In genomic region chr9:136849960-136850865, GRCh38 we compare ENCODE assay signal across 2 cellular contexts.
TF ChIP-seq lines count a peak whose summit lies in the region.

No MANE protein-coding gene starts in this region.

TF ChIP-seq in SK-N-SH, 30 proteins besides CTCF, POLR2A, EP300 and RAD21 (continued from another document):
- TF ChIP-seq REST (IDR thresholded peaks at IDR 0.05; ENCODE audit: low read depth, low read length) = no peak
- no peak for TF ChIP-seq JUND (IDR thresholded peaks at IDR 0.05)
- no peak for TF ChIP-seq ELF1 (IDR thresholded peaks at IDR 0.05)
- no peak for TF ChIP-seq CHD2 (IDR thresholded peaks at IDR 0.05; ENCODE audit: low read length, partially characterized antibody)
- no peak for TF ChIP-seq USF1 (IDR thresholded peaks at IDR 0.05; ENCODE audit: borderline replicate concordance, low read depth)
- TF ChIP-seq MXI1 (IDR thresholded peaks at IDR 0.05; ENCODE audit: low read depth, low read length) = no peak
- TF ChIP-seq IRF3 (IDR thresholded peaks at IDR 0.05; ENCODE audit: low read depth, low read length) = no peak
- no peak for TF ChIP-seq RCOR1 (IDR thresholded peaks at IDR 0.05; ENCODE audit: low read length)
- TF ChIP-seq FOSL2 (IDR thresholded peaks at IDR 0.05; ENCODE audit: borderline replicate concordance, low read depth) = no peak
- TF ChIP-seq RXRA (IDR thresholded peaks at IDR 0.05; ENCODE audit: borderline replicate concordance, low read depth) = no peak

TF ChIP-seq in SK-N-SH treated with all-trans-retinoic acid at 6 μM for 48 hours, 23 proteins besides CTCF, POLR2A, EP300 and RAD21 (continued from another document):
- TF ChIP-seq CREB5 (CRISPR knock-in tag; IDR thresholded peaks at IDR 0.05; ENCODE audit: low read depth) (no peak), TCF4 (CRISPR knock-in tag; IDR thresholded peaks at IDR 0.05; ENCODE audit: borderline replicate concordance) (no peak), ZC3H10 (CRISPR knock-in tag; IDR thresholded peaks at IDR 0.05) (no peak), ZNF8 (CRISPR knock-in tag; IDR thresholded peaks at IDR 0.05) (no peak), RARB (CRISPR knock-in tag; IDR thresholded peaks at IDR 0.05) (no peak), ZFP3 (CRISPR knock-in tag; IDR thresholded peaks at IDR 0.05) (no peak), GLIS3 (CRISPR knock-in tag; IDR thresholded peaks at IDR 0.05) (no peak), ZNF565 (CRISPR knock-in tag; conservative IDR thresholded peaks at IDR 0.05; ENCODE audit: low read depth) (no peak)
